Comparison of ENCODE assay signal across 1 cellular context in genomic region chr1:226407497-226408284, GRCh38.
A peak's percentile ranks its signal among the peaks of the same experiment; 100 is the strongest.
TF ChIP-seq lines count a peak whose summit lies in the region.

PARP1 (minus strand) TSS chr1:226408093; CDS start chr1:226407929, 164 bp downstream.

TF ChIP-seq in K562, 482 proteins besides CTCF, POLR2A, EP300 and RAD21 (continued from another document and continues in another):
- TF ChIP-seq NCOA1 (IDR thresholded peaks at IDR 0.05; ENCODE audit: low read depth) = 0 out of 2 replicates have a peak, but pooled peaks have one; percentile 11
- TF ChIP-seq BMI1 (IDR thresholded peaks at IDR 0.05; ENCODE audit: low read length) = no peak
- peak; percentile 98 for TF ChIP-seq C11orf30 (IDR thresholded peaks at IDR 0.05; ENCODE audit: low read depth)
- no peak for TF ChIP-seq DDX20 (tag; IDR thresholded peaks at IDR 0.05; ENCODE audit: low read depth)
- peak; percentile 100 for TF ChIP-seq CTBP1 (IDR thresholded peaks at IDR 0.05; ENCODE audit: borderline replicate concordance)
- no peak for TF ChIP-seq HEY1 (CRISPR knock-in tag; IDR thresholded peaks at IDR 0.05; ENCODE audit: borderline replicate concordance)
- TF ChIP-seq CSDE1 (IDR thresholded peaks at IDR 0.05) = no peak
- TF ChIP-seq SNIP1 (IDR thresholded peaks at IDR 0.05; ENCODE audit: low read depth) = peak; percentile 69
- peak; percentile 90 for TF ChIP-seq BHLHE40 (IDR thresholded peaks at IDR 0.05; ENCODE audit: low read length)
- TF ChIP-seq FOXP4 (CRISPR knock-in tag; IDR thresholded peaks at IDR 0.05; ENCODE audit: borderline replicate concordance) = peak; percentile 86; the same call in 1 of the 2 replicates
- TF ChIP-seq PHF20 (IDR thresholded peaks at IDR 0.05; ENCODE audit: partially characterized antibody) = peak; percentile 52
- no peak for TF ChIP-seq ZNF165 (CRISPR knock-in tag; IDR thresholded peaks at IDR 0.05; ENCODE audit: borderline replicate concordance)
- TF ChIP-seq ILK (tag; IDR thresholded peaks at IDR 0.05; ENCODE audit: borderline replicate concordance, low read depth) = no peak
- TF ChIP-seq E2F5 (CRISPR knock-in tag; IDR thresholded peaks at IDR 0.05) = peak; percentile 84; the same call in 1 of the 2 replicates
- TF ChIP-seq ATF1 (CRISPR knock-in tag; IDR thresholded peaks at IDR 0.05) = no peak
- peak; percentile 90 for TF ChIP-seq ATF1 (tag; IDR thresholded peaks at IDR 0.05)
- no peak for TF ChIP-seq DMBX1 (CRISPR knock-in tag; IDR thresholded peaks at IDR 0.05; ENCODE audit: borderline replicate concordance)
- TF ChIP-seq NFE2 (IDR thresholded peaks at IDR 0.05; ENCODE audit: low read depth) = no peak
- no peak for TF ChIP-seq TGIF2 (CRISPR knock-in tag; IDR thresholded peaks at IDR 0.05)
- TF ChIP-seq MITF (IDR thresholded peaks at IDR 0.05) = no peak
- TF ChIP-seq ZNF561 (CRISPR knock-in tag; conservative IDR thresholded peaks at IDR 0.05) = no peak
- TF ChIP-seq SRSF9 (IDR thresholded peaks at IDR 0.05; ENCODE audit: borderline replicate concordance, low read depth, low read length) = no peak
- no peak for TF ChIP-seq HSF4 (CRISPR knock-in tag; IDR thresholded peaks at IDR 0.05; ENCODE audit: borderline replicate concordance)
- TF ChIP-seq ESRRA (IDR thresholded peaks at IDR 0.05; ENCODE audit: borderline replicate concordance, low read depth) = peak; percentile 84
- TF ChIP-seq MTA2 (IDR thresholded peaks at IDR 0.05; ENCODE audit: low read depth) = no peak
- TF ChIP-seq ZFX (CRISPR knock-in tag; IDR thresholded peaks at IDR 0.05) = peak; percentile 86
- no peak for TF ChIP-seq WHSC1 (IDR thresholded peaks at IDR 0.05; ENCODE audit: low read length)
- no peak for TF ChIP-seq RBM34 (IDR thresholded peaks at IDR 0.05; ENCODE audit: borderline replicate concordance, insufficient read depth, low read length)
- TF ChIP-seq PPARD (CRISPR knock-in tag; IDR thresholded peaks at IDR 0.05) = no peak
- peak; percentile 95 for TF ChIP-seq EP400 (IDR thresholded peaks at IDR 0.05)
- TF ChIP-seq NBN (IDR thresholded peaks at IDR 0.05; ENCODE audit: low read depth) = no peak; the same call in 1 of the 2 replicates
- TF ChIP-seq ZNF384 (IDR thresholded peaks at IDR 0.05; ENCODE audit: low read depth, low read length) = no peak
- peak; percentile 99 for TF ChIP-seq ZNF316 (IDR thresholded peaks at IDR 0.05)
- peak; percentile 73 for TF ChIP-seq GABPB1 (CRISPR knock-in tag; IDR thresholded peaks at IDR 0.05)
- TF ChIP-seq ILF3 (IDR thresholded peaks at IDR 0.05; ENCODE audit: borderline replicate concordance) = 0 out of 2 replicates have a peak, but pooled peaks have one; percentile 25
- TF ChIP-seq HMGN3 (IDR thresholded peaks at IDR 0.05; ENCODE audit: borderline replicate concordance, extremely low read depth, insufficient read length, low read depth, low read length) = peak; percentile 99
- TF ChIP-seq HNRNPK (IDR thresholded peaks at IDR 0.05; ENCODE audit: low read depth, low read length, poor library complexity, severe bottlenecking) = no peak
- no peak for TF ChIP-seq IRF2 (CRISPR knock-in tag; IDR thresholded peaks at IDR 0.05)
- TF ChIP-seq RB1 (IDR thresholded peaks at IDR 0.05; ENCODE audit: low read depth) = peak; percentile 99
- 0 out of 2 replicates have a peak, but pooled peaks have one; percentile 2 for TF ChIP-seq DEAF1 (CRISPR knock-in tag; IDR thresholded peaks at IDR 0.05)
- TF ChIP-seq CEBPG (CRISPR knock-in tag; IDR thresholded peaks at IDR 0.05) = no peak
- no peak for TF ChIP-seq CEBPG (tag; conservative IDR thresholded peaks at IDR 0.05 in 1 of 2, IDR thresholded peaks at IDR 0.05 in 1 of 2)
- TF ChIP-seq NFIC (IDR thresholded peaks at IDR 0.05) = 0 out of 2 replicates have a peak, but pooled peaks have one; percentile 4
- TF ChIP-seq CHAMP1 (IDR thresholded peaks at IDR 0.05) = no peak
- TF ChIP-seq POLR3A (IDR thresholded peaks at IDR 0.05; ENCODE audit: borderline replicate concordance, extremely low read depth, insufficient read depth, insufficient read length) = no peak
- 0 out of 2 replicates have a peak, but pooled peaks have one; percentile 5 for TF ChIP-seq NCOR1 (IDR thresholded peaks at IDR 0.05)
- TF ChIP-seq SREBF1 (IDR thresholded peaks at IDR 0.05; ENCODE audit: borderline replicate concordance, low read depth, low read length) = no peak
- no peak for TF ChIP-seq ZNF696 (CRISPR knock-in tag; conservative IDR thresholded peaks at IDR 0.05)
- peak; percentile 92 for TF ChIP-seq NKRF (IDR thresholded peaks at IDR 0.05; ENCODE audit: borderline replicate concordance)
- TF ChIP-seq, protein P1, sequence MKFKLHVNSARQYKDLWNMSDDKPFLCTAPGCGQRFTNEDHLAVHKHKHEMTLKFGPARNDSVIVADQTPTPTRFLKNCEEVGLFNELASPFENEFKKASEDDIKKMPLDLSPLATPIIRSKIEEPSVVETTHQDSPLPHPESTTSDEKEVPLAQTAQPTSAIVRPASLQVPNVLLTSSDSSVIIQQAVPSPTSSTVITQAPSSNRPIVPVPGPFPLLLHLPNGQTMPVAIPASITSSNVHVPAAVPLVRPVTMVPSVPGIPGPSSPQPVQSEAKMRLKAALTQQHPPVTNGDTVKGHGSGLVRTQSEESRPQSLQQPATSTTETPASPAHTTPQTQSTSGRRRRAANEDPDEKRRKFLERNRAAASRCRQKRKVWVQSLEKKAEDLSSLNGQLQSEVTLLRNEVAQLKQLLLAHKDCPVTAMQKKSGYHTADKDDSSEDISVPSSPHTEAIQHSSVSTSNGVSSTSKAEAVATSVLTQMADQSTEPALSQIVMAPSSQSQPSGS (CRISPR knock-in tag; IDR thresholded peaks at IDR 0.05) = peak; percentile 64; the same call in 1 of the 2 replicates
- TF ChIP-seq, protein P2, sequence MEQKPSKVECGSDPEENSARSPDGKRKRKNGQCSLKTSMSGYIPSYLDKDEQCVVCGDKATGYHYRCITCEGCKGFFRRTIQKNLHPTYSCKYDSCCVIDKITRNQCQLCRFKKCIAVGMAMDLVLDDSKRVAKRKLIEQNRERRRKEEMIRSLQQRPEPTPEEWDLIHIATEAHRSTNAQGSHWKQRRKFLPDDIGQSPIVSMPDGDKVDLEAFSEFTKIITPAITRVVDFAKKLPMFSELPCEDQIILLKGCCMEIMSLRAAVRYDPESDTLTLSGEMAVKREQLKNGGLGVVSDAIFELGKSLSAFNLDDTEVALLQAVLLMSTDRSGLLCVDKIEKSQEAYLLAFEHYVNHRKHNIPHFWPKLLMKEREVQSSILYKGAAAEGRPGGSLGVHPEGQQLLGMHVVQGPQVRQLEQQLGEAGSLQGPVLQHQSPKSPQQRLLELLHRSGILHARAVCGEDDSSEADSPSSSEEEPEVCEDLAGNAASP (IDR thresholded peaks at IDR 0.05) = no peak
- peak; percentile 76 for TF ChIP-seq FIP1L1 (IDR thresholded peaks at IDR 0.05; ENCODE audit: low read depth, low read length, poor library complexity, severe bottlenecking)
- no peak for TF ChIP-seq DIDO1 (tag; IDR thresholded peaks at IDR 0.05; ENCODE audit: low read depth)
- TF ChIP-seq, protein P3, sequence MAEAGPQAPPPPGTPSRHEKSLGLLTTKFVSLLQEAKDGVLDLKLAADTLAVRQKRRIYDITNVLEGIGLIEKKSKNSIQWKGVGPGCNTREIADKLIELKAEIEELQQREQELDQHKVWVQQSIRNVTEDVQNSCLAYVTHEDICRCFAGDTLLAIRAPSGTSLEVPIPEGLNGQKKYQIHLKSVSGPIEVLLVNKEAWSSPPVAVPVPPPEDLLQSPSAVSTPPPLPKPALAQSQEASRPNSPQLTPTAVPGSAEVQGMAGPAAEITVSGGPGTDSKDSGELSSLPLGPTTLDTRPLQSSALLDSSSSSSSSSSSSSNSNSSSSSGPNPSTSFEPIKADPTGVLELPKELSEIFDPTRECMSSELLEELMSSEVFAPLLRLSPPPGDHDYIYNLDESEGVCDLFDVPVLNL (CRISPR knock-in tag; IDR thresholded peaks at IDR 0.05; ENCODE audit: low read depth) = 0 out of 2 replicates have a peak, but pooled peaks have one; percentile 12
- no peak for TF ChIP-seq SFPQ (IDR thresholded peaks at IDR 0.05; ENCODE audit: low read depth, low read length)
